Comparison of ENCODE assay signal across 25 cellular contexts in the genomic region with DNA sequence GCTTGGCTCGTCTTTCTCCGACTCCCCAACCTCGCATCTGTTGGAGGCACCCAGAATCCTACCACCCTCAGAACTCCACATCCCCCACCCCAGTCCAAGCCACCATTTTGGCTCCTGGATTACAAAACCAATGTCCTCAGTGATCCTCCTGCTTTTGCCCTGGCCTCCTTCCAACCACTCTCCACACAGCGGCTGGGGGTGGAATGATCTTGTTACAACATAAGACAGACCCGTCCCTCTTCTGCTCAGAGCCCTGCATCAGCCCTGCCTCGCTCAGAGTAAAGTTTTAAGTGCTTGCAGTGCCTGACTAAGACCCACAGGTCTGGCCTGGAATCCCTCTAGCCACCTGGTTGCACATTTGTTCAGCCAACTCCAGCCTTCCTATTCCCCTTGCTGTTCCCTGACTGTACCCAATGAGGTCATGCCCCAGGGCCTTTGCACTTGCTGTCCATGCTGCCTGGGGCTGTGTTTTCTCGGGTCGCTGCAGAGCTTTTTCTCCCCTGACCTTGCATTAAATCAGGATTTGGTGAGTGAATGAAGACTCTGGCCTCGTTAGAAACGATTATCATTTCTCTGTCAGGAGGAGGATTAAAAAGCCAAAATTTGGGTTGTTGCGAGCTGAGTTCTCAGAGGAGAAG.
"Had no signal": no experiment of that assay in that cellular context is flagged by ENCODE, and none has a peak within 500 bp of the region (broad histone marks: within the 10 kb centered on the region; RNA-seq: fewer than 3 reads in every experiment).

No MANE protein-coding gene starts in this region.

- ATAC-seq: activated naive CD4-positive, alpha-beta T cell treated with anti-CD3 and anti-CD28 coated beads, Interleukin-2, amount 50 U/mL, for 72 hours; activated naive CD8-positive, alpha-beta T cell treated with anti-CD3 and anti-CD28 coated beads, Interleukin-2, amount 50 U/mL, for 24 hours; activated T-cell treated with anti-CD3 and anti-CD28 coated beads, Interleukin-2, amount 50 U/mL, for 4 hours had no signal

- H3K27ac ChIP-seq: brain microvascular endothelial cell, Peyer's patch, RWPE1, SJCRH30, VCaP had no signal

- H3K9me3 Mint-ChIP-seq: activated CD4-positive, alpha-beta memory T cell treated with anti-CD3 and anti-CD28 coated beads for 36 hours; activated CD4-positive, alpha-beta T cell treated with anti-CD3 and anti-CD28 coated beads, Interleukin-2, amount 10 ng/mL, durations not matched to agents 7 days and 5 days; activated naive CD4-positive, alpha-beta T cell treated with anti-CD3 and anti-CD28 coated beads, Interleukin-2, amount 50 U/mL, for 72 hours; activated naive CD8-positive, alpha-beta T cell treated with anti-CD3 and anti-CD28 coated beads, Interleukin-2, amount 50 U/mL, for 24 hours; activated T-cell treated with anti-CD3 and anti-CD28 coated beads, Interleukin-2, amount 50 U/mL, for 4 hours had no signal

- H3K4me1 ChIP-seq: Peyer's patch, SJCRH30 had no signal

- H3K4me3 ChIP-seq: Peyer's patch, SJCRH30 had no signal

- H3K9me3 ChIP-seq: Peyer's patch, SJCRH30, SK-N-SH had no signal

- H3K27ac Mint-ChIP-seq: activated CD4-positive, alpha-beta memory T cell treated with anti-CD3 and anti-CD28 coated beads for 36 hours; activated CD4-positive, alpha-beta T cell treated with anti-CD3 and anti-CD28 coated beads, Interleukin-2, amount 10 ng/mL, durations not matched to agents 7 days and 5 days; activated naive CD4-positive, alpha-beta T cell treated with anti-CD3 and anti-CD28 coated beads, Interleukin-2, amount 50 U/mL, for 72 hours; activated naive CD8-positive, alpha-beta T cell treated with anti-CD3 and anti-CD28 coated beads, Interleukin-2, amount 50 U/mL, for 24 hours had no signal

- DNase-seq: activated CD4-positive, alpha-beta memory T cell treated with anti-CD3 and anti-CD28 coated beads for 36 hours; activated CD4-positive, alpha-beta T cell treated with anti-CD3 and anti-CD28 coated beads, Interleukin-2, amount 10 ng/mL, durations not matched to agents 7 days and 5 days; activated CD4-positive, CD25-positive, alpha-beta regulatory T cell; activated CD8-positive, alpha-beta memory T cell treated with anti-CD3 and anti-CD28 coated beads for 24 hours; activated naive CD4-positive, alpha-beta T cell treated with Interleukin-2 at 50 U/mL for 16 hours; activated naive CD8-positive, alpha-beta T cell treated with anti-CD3 and anti-CD28 coated beads, Interleukin-2, amount 50 U/mL, for 24 hours; activated T-cell treated with anti-CD3 and anti-CD28 coated beads, Interleukin-2, amount 50 U/mL, for 4 hours; amygdala; KG1; NCI-H1048; NCI-H2029; NCI-H2107; NCI-H2171 treated with DMSO at 0.1 percent for 48 hours; NCI-H226; NCI-H526; NK-92 treated with Interleukin-12 subunit alpha and Interleukin-12 subunit beta, amount 100 ng/mL, for 24 hours; Peyer's patch; Right ventricle myocardium superior; SJCRH30; SK-N-SH; T-helper 1 cell had no signal

- H3K27me3 ChIP-seq: Peyer's patch, SJCRH30 had no signal

- H3K4me3 Mint-ChIP-seq: activated CD4-positive, alpha-beta memory T cell treated with anti-CD3 and anti-CD28 coated beads for 36 hours; activated CD4-positive, alpha-beta T cell treated with anti-CD3 and anti-CD28 coated beads, Interleukin-2, amount 10 ng/mL, durations not matched to agents 7 days and 5 days; activated naive CD8-positive, alpha-beta T cell treated with anti-CD3 and anti-CD28 coated beads, Interleukin-2, amount 50 U/mL, for 24 hours; activated T-cell treated with anti-CD3 and anti-CD28 coated beads, Interleukin-2, amount 50 U/mL, for 4 hours had no signal

- H3K4me2 ChIP-seq: SK-N-SH had no signal

- H3K36me3 Mint-ChIP-seq: activated CD4-positive, alpha-beta memory T cell treated with anti-CD3 and anti-CD28 coated beads for 36 hours; activated naive CD4-positive, alpha-beta T cell treated with anti-CD3 and anti-CD28 coated beads, Interleukin-2, amount 50 U/mL, for 72 hours had no signal

- H3K9ac ChIP-seq: SK-N-SH had no signal

- H3K36me3 ChIP-seq: brain microvascular endothelial cell, Peyer's patch, SJCRH30 had no signal
